29 cellular contexts compared by ENCODE assay signal in the genomic region with DNA sequence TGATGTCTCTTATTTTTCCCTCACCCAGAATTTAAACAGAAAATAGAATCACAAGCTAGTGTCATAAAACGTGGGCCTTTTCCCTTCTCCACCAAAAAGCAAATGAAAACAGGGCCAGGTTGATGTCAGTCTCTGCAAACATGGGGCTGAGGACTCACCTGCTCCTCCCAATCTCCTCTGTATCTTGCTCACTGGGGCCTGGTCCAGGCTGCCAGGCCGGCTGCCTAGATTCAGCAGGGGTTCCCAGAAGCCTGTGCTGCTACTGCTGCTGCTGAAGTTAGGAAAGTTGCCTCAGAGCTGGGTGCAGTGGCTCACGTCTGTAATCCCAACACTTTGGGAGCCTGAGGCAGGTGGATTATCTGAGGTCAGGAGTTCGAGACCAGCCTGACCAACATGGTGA.
"Had no signal": no experiment of that assay in that cellular context is flagged by ENCODE, and none has a peak within 500 bp of the region (broad histone marks: within the 10 kb centered on the region; RNA-seq: fewer than 3 reads in every experiment).

No MANE protein-coding gene starts in this region.

- H3K4me1 ChIP-seq: left lung, lower lobe of right lung, pancreas, prostate gland, stomach, testis, thyroid gland, transverse colon, upper lobe of right lung had no signal

- H3K4me3 ChIP-seq: left lung, lower lobe of right lung, pancreas, prostate gland, skin epidermis, stomach, testis, thyroid gland, transverse colon, upper lobe of right lung had no signal

- H3K27me3 ChIP-seq: left lung, pancreas, testis, thyroid gland, transverse colon, upper lobe of right lung had no signal

- H3K27ac Mint-ChIP-seq: immature natural killer cell; mesothelial cell of epicardium; natural killer cell; nephron progenitor cell; stimulated activated naive B cell treated with anti-CD40 and anti-IgM and Interleukin-4, amounts not matched to agents 10 μg/mL and 1 μg/mL and 100 μg/mL, for 72 hours had no signal

- DNase-seq: hypothalamus; immature natural killer cell; kidney; left colon; left lung; lower lobe of right lung; mammary epithelial cell; mesendoderm; naive B cell; natural killer cell; nephron progenitor cell; pancreas; retina; right cardiac atrium; stimulated activated CD4-positive, alpha-beta T cell treated with anti-CD3 and anti-CD28 coated beads, Interleukin-1b, Interleukin-23, amount 100 ng/mL, for 48 hours; stimulated activated CD4-positive, alpha-beta T cell treated with anti-CD3 and anti-CD28 coated beads, Interleukin-2, amount 100 ng/mL, for 48 hours; stimulated activated CD4-positive, alpha-beta T cell treated with anti-CD3 and anti-CD28 coated beads, Interleukin-4, amount 100 ng/mL, for 4 hours; stimulated activated CD8-positive, alpha-beta memory T cell treated with anti-CD3 and anti-CD28 coated beads, Interleukin-4, amount 100 ng/mL, for 48 hours; stimulated activated naive B cell treated with anti-CD40 and anti-IgM and Interleukin-4, amounts not matched to agents 10 μg/mL and 1 μg/mL and 100 μg/mL, for 72 hours; stimulated activated naive CD8-positive, alpha-beta T cell treated with anti-CD3 and anti-CD28 coated beads, Interleukin-15, Interleukin-2, amounts not matched to agents 100 U/mL and 50 U/mL, for 24 hours; stomach; testis; thyroid gland; transverse colon; upper lobe of right lung had no signal

- H3K36me3 ChIP-seq: left lung, lower lobe of right lung, pancreas, prostate gland, stomach, thyroid gland, transverse colon, upper lobe of right lung had no signal

- H3K27ac ChIP-seq: left lung, lower lobe of right lung, pancreas, prostate gland, skin epidermis, stomach, testis, thyroid gland, transverse colon, upper lobe of right lung had no signal

- H3K9me3 ChIP-seq: left lung, lower lobe of right lung, pancreas, prostate gland, stomach, testis, thyroid gland, transverse colon, upper lobe of right lung had no signal

- H3K36me3 Mint-ChIP-seq: mesothelial cell of epicardium; naive B cell; natural killer cell; stimulated activated naive B cell treated with anti-CD40 and anti-IgM and Interleukin-4, amounts not matched to agents 10 μg/mL and 1 μg/mL and 100 μg/mL, for 72 hours had no signal

- H3K4me1 Mint-ChIP-seq: immature natural killer cell; mesothelial cell of epicardium; naive B cell; natural killer cell; stimulated activated naive B cell treated with anti-CD40 and anti-IgM and Interleukin-4, amounts not matched to agents 10 μg/mL and 1 μg/mL and 100 μg/mL, for 72 hours had no signal

- H3K4me3 Mint-ChIP-seq: immature natural killer cell; mesothelial cell of epicardium; naive B cell; natural killer cell; nephron progenitor cell; stimulated activated naive B cell treated with anti-CD40 and anti-IgM and Interleukin-4, amounts not matched to agents 10 μg/mL and 1 μg/mL and 100 μg/mL, for 72 hours had no signal

- H3K9me3 Mint-ChIP-seq: immature natural killer cell; mesothelial cell of epicardium; naive B cell; natural killer cell; nephron progenitor cell; stimulated activated naive B cell treated with anti-CD40 and anti-IgM and Interleukin-4, amounts not matched to agents 10 μg/mL and 1 μg/mL and 100 μg/mL, for 72 hours had no signal

- ATAC-seq: left colon; left lung; lower lobe of right lung; natural killer cell; pancreas; right cardiac atrium; sciatic nerve; stimulated activated naive B cell treated with anti-CD40 and anti-IgM and Interleukin-4, amounts not matched to agents 10 μg/mL and 1 μg/mL and 100 μg/mL, for 72 hours; stimulated activated naive CD8-positive, alpha-beta T cell treated with anti-CD3 and anti-CD28 coated beads, Interleukin-15, Interleukin-2, amounts not matched to agents 100 U/mL and 50 U/mL, for 24 hours; upper lobe of right lung had no signal
